ENCODE assay signal across 8 cellular contexts in the genomic region with DNA sequence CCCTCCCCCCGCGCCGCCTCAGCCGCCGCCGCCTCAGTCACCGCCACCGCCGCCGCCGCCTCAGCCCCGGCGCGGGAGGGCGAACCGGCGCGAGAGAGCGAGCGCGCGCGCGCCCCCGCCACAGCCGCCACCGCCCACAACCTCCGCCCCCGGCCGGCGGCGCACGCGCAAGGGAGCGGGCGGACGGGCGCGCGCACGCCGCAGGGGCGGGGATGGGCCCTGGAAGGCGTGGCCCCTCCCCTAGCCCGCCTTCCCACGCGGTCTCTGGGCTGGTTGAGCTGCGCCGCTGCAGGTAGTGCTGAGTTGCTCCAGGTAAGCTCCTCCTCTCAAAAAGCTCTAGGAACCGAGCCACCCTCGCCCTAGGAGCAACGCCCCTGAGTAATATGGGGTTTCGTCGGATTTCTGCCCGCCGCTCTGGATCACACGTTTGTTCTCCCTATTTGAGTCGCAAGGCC.
A peak's percentile ranks its signal among the peaks of the same experiment; 100 is the strongest.
DNase-seq lines count a peak whose midpoint lies in the region; ATAC-seq lines count a peak whose summit lies in the region.

A gene (minus strand): TSS at position 96 of the 455 bp plus-strand sequence.

- in situ Hi-C loops in ACHN (cut with HindIII; ENCODE audit: low pct_ligation_motif_present, low pct_unique_long_range_greater_than_20kb, low sequenced_read_pairs) = no loop called here

- DNase-seq in ACHN = peak; percentile 84
- peak; percentile 74 for DNase-seq in NCI-H2227 treated with DMSO at 0.1 percent for 48 hours (lab: John Stamatoyannopoulos, UW)
- DNase-seq in activated CD4-positive, CD25-positive, alpha-beta regulatory T cell treated with anti-CD3 and anti-CD28 coated beads, Interleukin-2, amount 50 U/mL, for 16 hours (ENCODE audit: low read depth, low spot score) = peak; percentile 77
- peak; percentile 91 for DNase-seq in central memory CD4-positive, alpha-beta T cell
- peak; percentile 94 for DNase-seq in islet precursor cell
- peak; percentile 86 for DNase-seq in stimulated activated CD4-positive, alpha-beta T cell treated with anti-CD3 and anti-CD28 coated beads, Interleukin-12 subunit alpha, Interleukin-12 subunit beta, amount 100 ng/mL, for 4 hours

- ATAC-seq in GM18870 (IDR thresholded peaks at IDR 0.05; ENCODE audit: unreplicated experiment) = peak; percentile 62
- ATAC-seq in HG03108 (IDR thresholded peaks at IDR 0.05; ENCODE audit: unreplicated experiment) = peak; percentile 81

Comparison
In these comparisons a context has a peak if more than half of its experiments do, and no peak if none do; other contexts are left out.
1. Peak in every context shown above with its lines: DNase-seq and ATAC-seq.